ENCODE assay signal across 1 cellular context in genomic region chr1:92538413-92539061, GRCh38.
TF ChIP-seq lines count a peak whose summit lies in the region.

No MANE protein-coding gene starts in this region.

TF ChIP-seq in HEK293, 187 proteins besides CTCF, POLR2A, EP300 and RAD21 (continued from another document):
- peak; percentile 27; the same call in 1 of the 2 replicates for TF ChIP-seq PRDM6 (tag by site-specific recombination; IDR thresholded peaks at IDR 0.05)
- peak; percentile 57; the same call in 1 of the 2 replicates for TF ChIP-seq ZBTB20 (tag by site-specific recombination; IDR thresholded peaks at IDR 0.05)
- TF ChIP-seq ZNF112 (tag by site-specific recombination; IDR thresholded peaks at IDR 0.05): no peak
- no peak for TF ChIP-seq ZSCAN16 (tag by site-specific recombination; IDR thresholded peaks at IDR 0.05)
- TF ChIP-seq ZNF184 (tag by site-specific recombination; IDR thresholded peaks at IDR 0.05): no peak
- no peak for TF ChIP-seq ZSCAN30 (tag by site-specific recombination; IDR thresholded peaks at IDR 0.05)
- no peak for TF ChIP-seq ZSCAN18 (tag by site-specific recombination; IDR thresholded peaks at IDR 0.05)
- TF ChIP-seq ZNF48 (tag by site-specific recombination; IDR thresholded peaks at IDR 0.05): no peak
- no peak for TF ChIP-seq ZNF18 (tag by site-specific recombination; IDR thresholded peaks at IDR 0.05)
- no peak for TF ChIP-seq ZNF292 (tag by site-specific recombination; IDR thresholded peaks at IDR 0.05; ENCODE audit: borderline replicate concordance, low read depth)
- TF ChIP-seq BCL6B (tag by site-specific recombination; IDR thresholded peaks at IDR 0.05): no peak
- TF ChIP-seq SCRT2 (tag by site-specific recombination; IDR thresholded peaks at IDR 0.05): no peak
